11 cellular contexts compared by ENCODE assay signal in genomic region chr16:87017388-87018012, GRCh38.
DNase-seq lines count a peak whose midpoint lies in the region; ATAC-seq and TF ChIP-seq lines count a peak whose summit lies in the region.
"Had no signal": no experiment of that assay in that cellular context is flagged by ENCODE, and none has a peak within 500 bp of the region (broad histone marks: within the 10 kb centered on the region; RNA-seq: fewer than 3 reads in every experiment).

No MANE protein-coding gene starts in this region.

- DNase-seq in Caki2 (ENCODE audit: low read depth) (peak; percentile 86), MV-4-11 (lab: John Stamatoyannopoulos, UW) (peak; percentile 98), mammary epithelial cell (peak; percentile 94)
- no peak for DNase-seq in naive thymus-derived CD4-positive, alpha-beta T cell
- no peak for DNase-seq in activated effector memory CD4-positive, alpha-beta T cell treated with Interleukin-2 at 50 U/mL for 16 hours
- DNase-seq: activated T-cell treated with anti-CD3 and anti-CD28 coated beads, Interleukin-2, amount 50 U/mL, for 4 hours; NCI-H510A treated with DMSO at 0.1 percent for 48 hours; stimulated activated CD4-positive, alpha-beta T cell treated with anti-CD3 and anti-CD28 coated beads, Interleukin-4, amount 100 ng/mL, for 4 hours had no signal

- H3K36me3 ChIP-seq in mammary epithelial cell (ENCODE audit: insufficient read depth, low read length), result no peaks in the 10 kb centered on the region
- H3K36me3 ChIP-seq in naive thymus-derived CD4-positive, alpha-beta T cell (ENCODE audit: control insufficient read depth in 2 of 3, insufficient read depth in 3 of 3, low read length in 3 of 3), result no peaks in the 10 kb centered on the region

- H2AFZ ChIP-seq in mammary epithelial cell (ENCODE audit: low read depth, low read length), result no peak overlapping the region

- in situ Hi-C loops in Caki2 (cut with HindIII; ENCODE audit: low pct_unique_long_range_greater_than_20kb, low sequenced_read_pairs), result no loop called here
- in situ Hi-C loops in mammary epithelial cell (cut with MboI; ENCODE audit: low sequenced_read_pairs in 2 of 2), result loop anchor here in 1 of 2 donors (5.0 to 25.0 kb wide), 2 partner anchors 205 to 450 kb away; partner anchors contain the start of gene FOXC2

- CTCF ChIA-PET in mammary epithelial cell (lab: Charles Lee; ENCODE audit: low non-redundant PET), result interaction anchor here (0.6 to 1.0 kb wide), 4 partner anchors 143 to 449 kb away, joined by 3 to 9 read pairs (median 6); no protein-coding TSS in a partner anchor
- CTCF ChIA-PET in naive thymus-derived CD4-positive, alpha-beta T cell (lab: Charles Lee), result no interaction called here

- no peaks in the 10 kb centered on the region for H3K9me3 ChIP-seq in mammary epithelial cell (replicated peaks; ENCODE audit: insufficient read depth, low read length)
- H3K9me3 ChIP-seq in naive thymus-derived CD4-positive, alpha-beta T cell (ENCODE audit: control insufficient read depth in 2 of 3, low read length in 3 of 3), result no peaks in the 10 kb centered on the region

- BruUV-seq in mammary epithelial cell (replicated peaks; lab: Mats Ljungman, UMichigan), result no TSS peak

- H3K27ac Mint-ChIP-seq in naive thymus-derived CD4-positive, alpha-beta T cell, result no peak overlapping the region

- intact Hi-C loops in mammary epithelial cell (cut with micrococcal nuclease), result loop anchor here (1.0 to 2.0 kb wide), 8 partner anchors 45 to 454 kb away; no protein-coding TSS in a partner anchor
- intact Hi-C loops in naive thymus-derived CD4-positive, alpha-beta T cell (cut with micrococcal nuclease), result no loop called here

- no peak overlapping the region for H3K9ac ChIP-seq in mammary epithelial cell (ENCODE audit: insufficient read depth, low read length)

- peak overlapping the region; percentile 25 for H3K4me2 ChIP-seq in mammary epithelial cell (ENCODE audit: insufficient read depth, low read depth, low read length)

- peaks cover 0 to 4% (median 0%) of the 10 kb centered on the region in 7 donors for H3K4me1 Mint-ChIP-seq in naive thymus-derived CD4-positive, alpha-beta T cell

- peak; percentile 20 for ATAC-seq in naive thymus-derived CD4-positive, alpha-beta T cell
- ATAC-seq in GM21390 (IDR thresholded peaks at IDR 0.05; ENCODE audit: unreplicated experiment), result no peak
- ATAC-seq in HG03432 (IDR thresholded peaks at IDR 0.05; ENCODE audit: unreplicated experiment), result no peak
- ATAC-seq in GM19351 (IDR thresholded peaks at IDR 0.05; ENCODE audit: unreplicated experiment), result no peak
- ATAC-seq: activated T-cell treated with anti-CD3 and anti-CD28 coated beads, Interleukin-2, amount 50 U/mL, for 4 hours had no signal

- peaks cover 9% of the 10 kb centered on the region for H3K4me1 ChIP-seq in mammary epithelial cell (ENCODE audit: insufficient read depth, low read length)
- H3K4me1 ChIP-seq in naive thymus-derived CD4-positive, alpha-beta T cell (ENCODE audit: control insufficient read depth in 2 of 2, insufficient read depth in 2 of 2, low read length in 2 of 2), result no peaks in the 10 kb centered on the region

- no peaks in the 10 kb centered on the region for H3K27me3 ChIP-seq in mammary epithelial cell (ENCODE audit: insufficient read depth, low read length)
- no peaks in the 10 kb centered on the region for H3K27me3 ChIP-seq in naive thymus-derived CD4-positive, alpha-beta T cell (ENCODE audit: control insufficient read depth in 2 of 2, insufficient read depth in 2 of 2, low read length in 2 of 2)

- no peaks in the 10 kb centered on the region for H3K79me2 ChIP-seq in mammary epithelial cell (ENCODE audit: insufficient read depth, low read length)

- WGBS in mammary epithelial cell (ENCODE audit: low coverage, missing lambda C conversion rate), result 49% methylated on average over 8 of the region's 9 CpGs

- TF ChIP-seq CTCF in mammary epithelial cell (conservative IDR thresholded peaks at IDR 0.05 in 1 of 2, IDR thresholded peaks at IDR 0.05 in 1 of 2; ENCODE audit: extremely low read depth in 1 of 2, insufficient read depth in 1 of 2, low read depth in 1 of 2, low read length in 2 of 2), result peak; percentile 36 to 45

- peaks cover 11 to 43% (median 32%) of the 10 kb centered on the region in 5 donors for H3K27me3 Mint-ChIP-seq in naive thymus-derived CD4-positive, alpha-beta T cell

- H3K4me3 ChIP-seq in mammary epithelial cell (replicated peaks in 1 of 3; ENCODE audit: insufficient read depth in 1 of 3, low read depth in 2 of 3, low read length in 3 of 3), result no peak overlapping the region
- no peak overlapping the region for H3K4me3 ChIP-seq in naive thymus-derived CD4-positive, alpha-beta T cell (ENCODE audit: low read length)

- H3K27ac ChIP-seq in mammary epithelial cell (ENCODE audit: insufficient read depth, low read depth, low read length), result no peak overlapping the region
- H3K27ac ChIP-seq in naive thymus-derived CD4-positive, alpha-beta T cell (ENCODE audit: low read depth, low read length), result no peak overlapping the region

- dilution Hi-C loops in mammary epithelial cell (cut with HindIII; ENCODE audit: low sequenced_read_pairs), result no loop called here

- no peaks in the 10 kb centered on the region for H3K36me3 Mint-ChIP-seq in naive thymus-derived CD4-positive, alpha-beta T cell

- no peak overlapping the region for H3K4me3 Mint-ChIP-seq in naive thymus-derived CD4-positive, alpha-beta T cell
- H3K4me3 Mint-ChIP-seq: activated T-cell treated with anti-CD3 and anti-CD28 coated beads, Interleukin-2, amount 50 U/mL, for 4 hours had no signal

- POLR2A ChIA-PET in naive thymus-derived CD4-positive, alpha-beta T cell (lab: Charles Lee), result no interaction called here

- H4K20me1 ChIP-seq in mammary epithelial cell (ENCODE audit: insufficient read depth, low read length), result no peaks in the 10 kb centered on the region

- H3K9me3 Mint-ChIP-seq in naive thymus-derived CD4-positive, alpha-beta T cell, result peaks cover 0 to 4% (median 0%) of the 10 kb centered on the region in 11 donors
- H3K9me3 Mint-ChIP-seq: activated T-cell treated with anti-CD3 and anti-CD28 coated beads, Interleukin-2, amount 50 U/mL, for 4 hours had no signal

Comparison
In these comparisons a context has a peak if more than half of its experiments do, and no peak if none do; other contexts are left out.
1. DNase-seq: peak in Caki2 (single experiment), MV-4-11 (single experiment) and mammary epithelial cell (single experiment); none in naive thymus-derived CD4-positive, alpha-beta T cell (0 of 9) and activated effector memory CD4-positive, alpha-beta T cell treated with Interleukin-2 at 50 U/mL for 16 hours (single experiment).